In genomic region chr22:50286275-50286674, GRCh38 we compare ENCODE assay signal across 22 cellular contexts. TPM values are rescaled to one million over a fixed set of nuclear protein-coding genes. Genes with fewer than 3 reads are reported as not detected.
DNase-seq lines count a peak whose midpoint lies in the region; TF ChIP-seq lines count a peak whose summit lies in the region.
"Had no signal": no experiment of that assay in that cellular context is flagged by ENCODE, and none has a peak within 500 bp of the region (broad histone marks: within the 10 kb centered on the region; RNA-seq: fewer than 3 reads in every experiment).

No MANE protein-coding gene starts in this region.

- POLR2A ChIA-PET in HEK293 (lab: Yijun Ruan, JAX) = no interaction called here

- no peak overlapping the region for H3K9ac ChIP-seq in neuronal stem cell (ENCODE audit: low read depth, low read length, poor library complexity)
- H3K9ac ChIP-seq: BLaER1 treated with 17β-estradiol and CSF1 and Interleukin-3, amounts not matched to agents 10 nM and 100 nM had no signal

- TF ChIP-seq POLR2A in suprapubic skin (IDR thresholded peaks at IDR 0.05) = no peak

- H3K36me3 ChIP-seq in HEK293 (ENCODE audit: control insufficient read depth in 2 of 2, insufficient read depth in 1 of 2, low read length in 2 of 2) (peaks cover 0 to 93% of the 10 kb centered on the region in 2 experiments; a peak in 1 of 3 replicates), esophagus (ENCODE audit: control insufficient read depth in 2 of 2, insufficient read depth in 2 of 2, low read length in 1 of 2) (peaks cover 5 to 87% of the 10 kb centered on the region in 2 donors), neuronal stem cell (replicated peaks in 1 of 2; ENCODE audit: control insufficient read depth in 2 of 2, insufficient read depth in 2 of 2, low read length in 2 of 2) (peaks cover 62 to 93% of the 10 kb centered on the region in 2 donors), suprapubic skin (peaks cover 92% of the 10 kb centered on the region)

- peak overlapping the region; percentile 21 for H3K14ac ChIP-seq in neuronal stem cell (ENCODE audit: low read length)

- H2BK5ac ChIP-seq in neuronal stem cell (ENCODE audit: low read length) = no peak overlapping the region

- H4K8ac ChIP-seq in neuronal stem cell (ENCODE audit: low read depth, low read length) = no peak overlapping the region

- H3K4me3 ChIP-seq in HEK293 (ENCODE audit: low read depth, low read length) (no peak overlapping the region), esophagus (ENCODE audit: low read depth in 1 of 2, low read length in 2 of 2) (no peak overlapping the region), neuronal stem cell (ENCODE audit: low read length in 2 of 2) (peak overlapping the region in 1 of 2 donors; percentile 20), suprapubic skin (no peak overlapping the region)
- H3K4me3 ChIP-seq: A549; BLaER1 treated with 17β-estradiol and CSF1 and Interleukin-3, amounts not matched to agents 10 nM and 100 nM; GM23338 had no signal

- no peak overlapping the region for H2BK15ac ChIP-seq in neuronal stem cell (ENCODE audit: low read length)

- no peak for TF ChIP-seq EP300 in suprapubic skin (IDR thresholded peaks at IDR 0.05)

- H3K23ac ChIP-seq in neuronal stem cell (ENCODE audit: low read depth, low read length, poor library complexity) = peak overlapping the region; percentile 80

- no peak overlapping the region for H2AFZ ChIP-seq in neuronal stem cell (ENCODE audit: low read length)
- H2AFZ ChIP-seq: GM23338 had no signal

- no peak overlapping the region for H2BK120ac ChIP-seq in neuronal stem cell (ENCODE audit: low read depth, low read length)

- 76 to 83% methylated on average over 19 to 21 of the region's 21 CpGs for WGBS in esophagus, 2 donors
- WGBS in neuronal stem cell (ENCODE audit: extremely low coverage in 2 of 2, insufficient read length in 2 of 2, insufficient replicate concordance in 1 of 2), 2 donors = no CpG with 5 or more reads among the region's 21 CpGs
- WGBS in suprapubic skin = 93% methylated on average over 2 of the region's 21 CpGs

- H2AK5ac ChIP-seq in neuronal stem cell (ENCODE audit: low read depth, low read length) = no peak overlapping the region

- H3K27ac ChIP-seq in HEK293 (ENCODE audit: extremely low read depth, low read depth, low read length) (no peak overlapping the region), esophagus (ENCODE audit: low read depth in 2 of 2, low read length in 1 of 2) (peak overlapping the region; percentile 21 to 75), neuronal stem cell (replicated peaks; ENCODE audit: low read length) (no peak overlapping the region), suprapubic skin (peak overlapping the region; percentile 8)
- H3K27ac ChIP-seq: A549; BLaER1 treated with 17β-estradiol and CSF1 and Interleukin-3, amounts not matched to agents 10 nM and 100 nM had no signal

- TF ChIP-seq CTCF in HEK293 (tag by site-specific recombination; IDR thresholded peaks at IDR 0.05) (no peak), suprapubic skin (IDR thresholded peaks at IDR 0.05) (no peak)

- CTCF ChIA-PET in HEK293 (lab: Yijun Ruan, JAX) = interaction anchor here (1.0 kb wide), 1 partner anchor 13 kb away, joined by 5 read pairs; no protein-coding TSS in a partner anchor

- H3K4me2 ChIP-seq in neuronal stem cell (ENCODE audit: insufficient read depth, low read length, poor library complexity, severe bottlenecking) = no peak overlapping the region
- H3K4me2 ChIP-seq: A549; BLaER1 treated with 17β-estradiol and CSF1 and Interleukin-3, amounts not matched to agents 10 nM and 100 nM; GM23338 had no signal

- H4K91ac ChIP-seq in neuronal stem cell (ENCODE audit: low read depth, low read length, poor library complexity) = no peak overlapping the region

- H3K4me1 ChIP-seq in HEK293 (ENCODE audit: control insufficient read depth, insufficient read depth, low read length) (no peaks in the 10 kb centered on the region), esophagus (ENCODE audit: control insufficient read depth in 2 of 2, insufficient read depth in 2 of 2, low read length in 1 of 2) (peaks cover 3 to 44% of the 10 kb centered on the region in 2 donors), neuronal stem cell (ENCODE audit: control insufficient read depth in 2 of 2, insufficient read depth in 1 of 2, low read depth in 1 of 2, low read length in 2 of 2) (peaks cover 0 to 7% of the 10 kb centered on the region in 2 donors), suprapubic skin (peaks cover 15% of the 10 kb centered on the region)
- H3K4me1 ChIP-seq: BE2C had no signal

- no peaks in the 10 kb centered on the region for H3K27me3 ChIP-seq in esophagus (ENCODE audit: control insufficient read depth in 1 of 2, insufficient read depth in 2 of 2, low read length in 2 of 2)
- no peaks in the 10 kb centered on the region for H3K27me3 ChIP-seq in neuronal stem cell (ENCODE audit: control insufficient read depth in 3 of 3, insufficient read depth in 3 of 3, low read depth in 1 of 3, low read length in 3 of 3)
- no peaks in the 10 kb centered on the region for H3K27me3 ChIP-seq in suprapubic skin
- H3K27me3 ChIP-seq: BE2C; BLaER1 treated with 17β-estradiol and CSF1 and Interleukin-3, amounts not matched to agents 10 nM and 100 nM had no signal

- H3K4ac ChIP-seq in neuronal stem cell (ENCODE audit: low read length) = no peak overlapping the region

- no peak overlapping the region for H3K18ac ChIP-seq in neuronal stem cell (ENCODE audit: low read length)

- DNase-seq in neuronal stem cell (ENCODE audit: low spot score) = no peak
- DNase-seq in suprapubic skin (ENCODE audit: low spot score in 2 of 2) = no peak
- no peak for DNase-seq in HT-29 (ENCODE audit: low spot score)
- no peak for DNase-seq in COLO829 (ENCODE audit: low spot score)
- DNase-seq in activated CD4-positive, alpha-beta T cell treated with anti-CD3 and anti-CD28 coated beads for 4 hours = no peak
- DNase-seq: 8988T; ACHN; AML-193; BE2C; CD4-positive, alpha-beta T cell; CD8-positive, alpha-beta memory T cell; COR-L47; DMS153; DND-41; H9; HFFc6 had no signal

- H3K9me3 ChIP-seq in HEK293 (ENCODE audit: control insufficient read depth, insufficient read depth, low read depth, low read length) (no peaks in the 10 kb centered on the region), esophagus (ENCODE audit: control insufficient read depth in 2 of 2, insufficient read depth in 1 of 2, low read depth in 1 of 2, low read length in 1 of 2) (peaks cover 0 to under 1% of the 10 kb centered on the region in 2 donors), neuronal stem cell (replicated peaks in 1 of 2; ENCODE audit: control insufficient read depth in 2 of 2, insufficient read depth in 1 of 2, low read depth in 1 of 2, low read length in 2 of 2) (no peaks in the 10 kb centered on the region), suprapubic skin (no peaks in the 10 kb centered on the region)
- H3K9me3 ChIP-seq: A549; BE2C; BLaER1 treated with 17β-estradiol and CSF1 and Interleukin-3, amounts not matched to agents 10 nM and 100 nM had no signal

- peaks cover 45% of the 10 kb centered on the region for H3K79me1 ChIP-seq in neuronal stem cell (ENCODE audit: low read depth, low read length)

- no peak overlapping the region for H2BK12ac ChIP-seq in neuronal stem cell (ENCODE audit: low read length)

TF ChIP-seq in HEK293, 187 proteins besides CTCF, POLR2A, EP300 and RAD21:
- no peak for TF ChIP-seq ZNF248 (tag by site-specific recombination; IDR thresholded peaks at IDR 0.05)
- TF ChIP-seq KLF1 (tag by site-specific recombination; IDR thresholded peaks at IDR 0.05) = peak; percentile 30; the same call in 1 of the 2 replicates
- TF ChIP-seq KLF8 (tag by site-specific recombination; IDR thresholded peaks at IDR 0.05) = peak; percentile 66; the same call in 1 of the 2 replicates
- TF ChIP-seq ZNF707 (tag by site-specific recombination; IDR thresholded peaks at IDR 0.05) = no peak

RNA-seq across cellular contexts. Expression of gene MAPK11, which starts 16.1 kb away (rescaled TPM):
- 1 to 10 TPM; 5.4 to 6.1 TPM for polyA plus RNA-seq in esophagus
- 4.0 TPM for polyA plus RNA-seq in neuronal stem cell (2013, experiment 1 of 2)
- polyA plus RNA-seq in neuronal stem cell (2013, experiment 2 of 2) = 3.6 TPM
- total RNA-seq in suprapubic skin = 1 to 10 TPM; 3.8 to 5.8 (median 4.5) TPM
- total RNA-seq in HT-29 (2014; rRNA removed; shearing (Covaris generic)) = 1.6 and 2.2 TPM in 2 replicates
- polyA plus RNA-seq: CD14-positive monocyte had no signal

RNA-seq across cellular contexts. Expression of gene PLXNB2, which starts 21.2 kb away (rescaled TPM):
- 100 to 1,000 TPM; 107 to 186 TPM for polyA plus RNA-seq in esophagus
- 71.0 TPM for polyA plus RNA-seq in neuronal stem cell (2013, experiment 1 of 2)
- 69.8 TPM for polyA plus RNA-seq in neuronal stem cell (2013, experiment 2 of 2)
- total RNA-seq in suprapubic skin = 100 to 1,000 TPM; 117 to 231 (median 192) TPM
- total RNA-seq in HT-29 (2014; rRNA removed; shearing (Covaris generic)) = 247 and 252 TPM in 2 replicates

RNA-seq across cellular contexts. Expression of gene MAPK12, which starts 24.8 kb away (rescaled TPM):
- 1 to 10 TPM; 3.0 to 3.4 TPM for polyA plus RNA-seq in esophagus
- 28.8 TPM for polyA plus RNA-seq in neuronal stem cell (2013, experiment 1 of 2)
- 28.1 TPM for polyA plus RNA-seq in neuronal stem cell (2013, experiment 2 of 2)
- 1 to 10 TPM; 1.3 to 5.7 (median 3.3) TPM for total RNA-seq in suprapubic skin
- 6.6 and 6.7 TPM in 2 replicates for total RNA-seq in HT-29 (2014; rRNA removed; shearing (Covaris generic))

RNA-seq across cellular contexts. Expression of gene HDAC10, which starts 35.2 kb away (rescaled TPM):
- 10 to 100 TPM; 22.0 to 42.4 TPM for polyA plus RNA-seq in esophagus
- polyA plus RNA-seq in neuronal stem cell (2013, experiment 1 of 2) = 20.1 TPM
- 18.8 TPM for polyA plus RNA-seq in neuronal stem cell (2013, experiment 2 of 2)
- 10 to 100 TPM; 43.1 to 93.7 (median 56.2) TPM for total RNA-seq in suprapubic skin
- 62.6 and 63.3 TPM in 2 replicates for total RNA-seq in HT-29 (2014; rRNA removed; shearing (Covaris generic))

RNA-seq across cellular contexts. Expression of gene DENND6B, which starts 40.5 kb away (rescaled TPM):
- polyA plus RNA-seq in esophagus = 1 to 10 TPM; 2.4 to 6.8 TPM
- polyA plus RNA-seq in neuronal stem cell (2013, experiment 1 of 2) = 12.7 TPM
- polyA plus RNA-seq in neuronal stem cell (2013, experiment 2 of 2) = 11.7 TPM
- total RNA-seq in suprapubic skin = 1 to 10 TPM; 3.3 to 5.4 (median 3.4) TPM
- 4.5 and 5.2 TPM in 2 replicates for total RNA-seq in HT-29 (2014; rRNA removed; shearing (Covaris generic))

Comparison
In these comparisons a context has a peak if more than half of its experiments do, and no peak if none do; other contexts are left out.
1. H3K27ac ChIP-seq: peak in esophagus (2 of 2) and suprapubic skin (single experiment); none in HEK293 (single experiment) and neuronal stem cell (single experiment).